In genomic region chr19:40578442-40578908, GRCh38 we compare ENCODE assay signal across 9 cellular contexts. TPM values are rescaled to one million over a fixed set of nuclear protein-coding genes. Genes with fewer than 3 reads are reported as not detected.
DNase-seq lines count a peak whose midpoint lies in the region; ATAC-seq, FAIRE-seq and TF ChIP-seq lines count a peak whose summit lies in the region.
"Had no signal": no experiment of that assay in that cellular context is flagged by ENCODE, and none has a peak within 500 bp of the region (broad histone marks: within the 10 kb centered on the region; RNA-seq: fewer than 3 reads in every experiment).

No MANE protein-coding gene starts in this region.

- no peak overlapping the region for H3K4me3 ChIP-seq in naive thymus-derived CD4-positive, alpha-beta T cell (ENCODE audit: low read length)
- H3K4me3 ChIP-seq in kidney (ENCODE audit: low read length in 2 of 2): no peak overlapping the region
- H3K4me3 ChIP-seq: heart left ventricle had no signal

- FAIRE-seq in kidney (lab: Jason Lieb, UNC): no peak

- H3K9ac ChIP-seq in kidney (ENCODE audit: low read length in 2 of 2): no peak overlapping the region

- H3K9me3 ChIP-seq in naive thymus-derived CD4-positive, alpha-beta T cell (ENCODE audit: control insufficient read depth in 2 of 3, low read length in 3 of 3): no peaks in the 10 kb centered on the region
- H3K9me3 ChIP-seq in kidney (ENCODE audit: control insufficient read depth in 1 of 2, low read length in 2 of 2): no peaks in the 10 kb centered on the region
- H3K9me3 ChIP-seq: heart left ventricle had no signal

- H3K4me1 ChIP-seq in naive thymus-derived CD4-positive, alpha-beta T cell (ENCODE audit: control insufficient read depth in 2 of 2, insufficient read depth in 2 of 2, low read length in 2 of 2): peaks cover 14 to 22% of the 10 kb centered on the region in 2 donors
- peaks cover 0 to 9% of the 10 kb centered on the region in 2 donors for H3K4me1 ChIP-seq in kidney (ENCODE audit: control insufficient read depth in 1 of 2, insufficient read depth in 1 of 2, low read depth in 1 of 2, low read length in 2 of 2)

- H3K27ac ChIP-seq in naive thymus-derived CD4-positive, alpha-beta T cell (ENCODE audit: low read depth, low read length): no peak overlapping the region
- H3K27ac ChIP-seq in kidney (ENCODE audit: low read depth in 2 of 2, low read length in 2 of 2): no peak overlapping the region

- CTCF ChIA-PET in activated CD8-positive, alpha-beta T cell treated with anti-CD3 and anti-CD28 coated beads for 36 hours (lab: Charles Lee): interaction anchor here (0.7 to 2.2 kb wide), 7 partner anchors 15 to 56 kb away, joined by 3 to 8 read pairs (median 3); no protein-coding TSS in a partner anchor
- CTCF ChIA-PET in naive thymus-derived CD4-positive, alpha-beta T cell (lab: Charles Lee): interaction anchor here (0.7 kb wide), 1 partner anchor 27 kb away, joined by 3 read pairs; no protein-coding TSS in a partner anchor

- H3K27me3 Mint-ChIP-seq in activated CD8-positive, alpha-beta T cell treated with anti-CD3 and anti-CD28 coated beads for 36 hours: no peaks in the 10 kb centered on the region
- H3K27me3 Mint-ChIP-seq in naive thymus-derived CD4-positive, alpha-beta T cell: no peaks in the 10 kb centered on the region

- POLR2A ChIA-PET in activated CD8-positive, alpha-beta T cell treated with anti-CD3 and anti-CD28 coated beads for 36 hours (lab: Charles Lee): interaction anchor here (1.2 kb wide), 1 partner anchor 11 kb away, joined by 3 read pairs; no protein-coding TSS in a partner anchor
- POLR2A ChIA-PET in naive thymus-derived CD4-positive, alpha-beta T cell (lab: Charles Lee): interaction anchor here (0.5 to 1.6 kb wide), 6 partner anchors 8 to 1543 kb away, joined by 3 to 9 read pairs (median 3); no protein-coding TSS in a partner anchor

- no peak for ATAC-seq in activated CD8-positive, alpha-beta T cell treated with anti-CD3 and anti-CD28 coated beads for 36 hours
- peak; percentile 26 for ATAC-seq in naive thymus-derived CD4-positive, alpha-beta T cell
- no peak for ATAC-seq in GM19351 (IDR thresholded peaks at IDR 0.05; ENCODE audit: unreplicated experiment)

- peak overlapping the region; percentile 78 for H3K4me3 Mint-ChIP-seq in activated CD8-positive, alpha-beta T cell treated with anti-CD3 and anti-CD28 coated beads for 36 hours
- H3K4me3 Mint-ChIP-seq in naive thymus-derived CD4-positive, alpha-beta T cell: peak overlapping the region; percentile 57 to 96 (median 88)

- TF ChIP-seq CTCF in activated CD8-positive, alpha-beta T cell treated with anti-CD3 and anti-CD28 coated beads for 36 hours (IDR thresholded peaks at IDR 0.05): no peak
- no peak for TF ChIP-seq CTCF in kidney (IDR thresholded peaks at IDR 0.05; ENCODE audit: borderline replicate concordance, extremely low read depth, insufficient read depth)

- H3K36me3 ChIP-seq in naive thymus-derived CD4-positive, alpha-beta T cell (ENCODE audit: control insufficient read depth in 2 of 3, insufficient read depth in 3 of 3, low read length in 3 of 3): peaks cover 0 to 48% (median 16%) of the 10 kb centered on the region in 3 experiments
- peaks cover 6 to 13% of the 10 kb centered on the region in 2 donors for H3K36me3 ChIP-seq in kidney (ENCODE audit: control insufficient read depth in 1 of 2, insufficient read depth in 2 of 2, low read length in 2 of 2)

- peaks cover 18% of the 10 kb centered on the region for H3K4me1 Mint-ChIP-seq in activated CD8-positive, alpha-beta T cell treated with anti-CD3 and anti-CD28 coated beads for 36 hours (ENCODE audit: low read depth)
- peaks cover 16 to 26% (median 23%) of the 10 kb centered on the region in 7 donors for H3K4me1 Mint-ChIP-seq in naive thymus-derived CD4-positive, alpha-beta T cell

- DNase-seq in EH (ENCODE audit: low read depth) (peak; percentile 54), Kasumi-1 (lab: John Stamatoyannopoulos, UW) (peak; percentile 60 to 67), NCI-H1092 (lab: John Stamatoyannopoulos, UW) (no peak), kidney (no peak)
- peak; percentile 27 for DNase-seq in activated CD8-positive, alpha-beta T cell treated with anti-CD3 and anti-CD28 coated beads for 36 hours
- DNase-seq in naive thymus-derived CD4-positive, alpha-beta T cell: peak in 1 of 9 donors; percentile 24
- DNase-seq: activated CD4-positive, CD25-positive, alpha-beta regulatory T cell treated with anti-CD3 and anti-CD28 coated beads, Interleukin-2, amount 50 U/mL, for 72 hours had no signal

- H3K36me3 Mint-ChIP-seq in activated CD8-positive, alpha-beta T cell treated with anti-CD3 and anti-CD28 coated beads for 36 hours (ENCODE audit: low read depth): peaks cover 25% of the 10 kb centered on the region
- H3K36me3 Mint-ChIP-seq in naive thymus-derived CD4-positive, alpha-beta T cell: peaks cover 5 to 26% (median 12%) of the 10 kb centered on the region in 5 donors

- intact Hi-C loops in activated CD8-positive, alpha-beta T cell treated with anti-CD3 and anti-CD28 coated beads for 36 hours (cut with micrococcal nuclease): no loop called here
- intact Hi-C loops in naive thymus-derived CD4-positive, alpha-beta T cell (cut with micrococcal nuclease): loop anchor here in 1 of 2 donors (10.0 kb wide), 2 partner anchors 136 to 686 kb away; partner anchors contain the start of genes COQ8B, HNRNPUL1 and ITPKC
- intact Hi-C loops in kidney (cut with DNase I): no loop called here

- H3K27me3 ChIP-seq in naive thymus-derived CD4-positive, alpha-beta T cell (ENCODE audit: control insufficient read depth in 2 of 2, insufficient read depth in 2 of 2, low read length in 2 of 2): no peaks in the 10 kb centered on the region
- H3K27me3 ChIP-seq: heart left ventricle had no signal

- no peak overlapping the region for H3K27ac Mint-ChIP-seq in activated CD8-positive, alpha-beta T cell treated with anti-CD3 and anti-CD28 coated beads for 36 hours
- peak overlapping the region in 4 of 9 donors; percentile 32 to 87 (median 70) for H3K27ac Mint-ChIP-seq in naive thymus-derived CD4-positive, alpha-beta T cell

- no peaks in the 10 kb centered on the region for H3K9me3 Mint-ChIP-seq in activated CD8-positive, alpha-beta T cell treated with anti-CD3 and anti-CD28 coated beads for 36 hours
- H3K9me3 Mint-ChIP-seq in naive thymus-derived CD4-positive, alpha-beta T cell: no peaks in the 10 kb centered on the region

RNA-seq across cellular contexts. Expression of gene SHKBP1, which starts 1.8 kb away (rescaled TPM):
- 10 to 100 TPM; 82.8 to 89.3 TPM for total RNA-seq in activated CD8-positive, alpha-beta T cell treated with anti-CD3 and anti-CD28 coated beads for 36 hours
- total RNA-seq in naive thymus-derived CD4-positive, alpha-beta T cell: 100 to 1,000 TPM in 4 of 5 experiments, 10 to 100 TPM in 1; 98.4 to 218 (median 139) TPM
- polyA plus RNA-seq in naive thymus-derived CD4-positive, alpha-beta T cell: 100 to 1,000 TPM in 1 of 2 donors, 10 to 100 TPM in 1; 92.8 to 140 TPM
- 69.6 TPM for total RNA-seq in kidney
- polyA plus RNA-seq in kidney (ENCODE audit: insufficient read depth, low read depth, low replicate concordance): 91.3 TPM

RNA-seq across cellular contexts. Expression of gene LTBP4, which starts 22.7 kb away (rescaled TPM):
- total RNA-seq in activated CD8-positive, alpha-beta T cell treated with anti-CD3 and anti-CD28 coated beads for 36 hours: 100 to 1,000 TPM; 117 to 121 TPM
- total RNA-seq in naive thymus-derived CD4-positive, alpha-beta T cell: 100 to 1,000 TPM in 4 of 5 experiments, 10 to 100 TPM in 1; 62.4 to 116 (median 111) TPM
- polyA plus RNA-seq in naive thymus-derived CD4-positive, alpha-beta T cell: 10 to 100 TPM; 21.8 to 41.4 TPM
- 155 TPM for total RNA-seq in kidney
- 52.1 TPM for polyA plus RNA-seq in kidney (ENCODE audit: insufficient read depth, low read depth, low replicate concordance)

Comparison
In these comparisons a context has a peak if more than half of its experiments do, and no peak if none do; other contexts are left out.
1. DNase-seq: peak in EH (single experiment), Kasumi-1 (2 of 2) and activated CD8-positive, alpha-beta T cell treated with anti-CD3 and anti-CD28 coated beads for 36 hours (single experiment); none in NCI-H1092 (single experiment) and kidney (single experiment).